In genomic region chr4:74111576-74111975, GRCh38 we compare ENCODE assay signal across 22 cellular contexts. TPM values are rescaled to one million over a fixed set of nuclear protein-coding genes. Genes with fewer than 3 reads are reported as not detected.
DNase-seq lines count a peak whose midpoint lies in the region; ATAC-seq and TF ChIP-seq lines count a peak whose summit lies in the region.
"Had no signal": no experiment of that assay in that cellular context is flagged by ENCODE, and none has a peak within 500 bp of the region (broad histone marks: within the 10 kb centered on the region; RNA-seq: fewer than 3 reads in every experiment).

No MANE protein-coding gene starts in this region.

- H3K4me3 Mint-ChIP-seq in type B pancreatic cell: no peak overlapping the region
- H3K4me3 Mint-ChIP-seq: brain; mesothelial cell of epicardium; neural crest cell; T-helper 2 cell treated with Interferon-gamma antibody and Interleukin-4, amounts not matched to agents 5 μg/mL and 100 μg/mL, for 36 hours had no signal

- WGBS in lung, 2 donors: 73 to 89% methylated on average over 3 of the region's 3 CpGs

- TF ChIP-seq CTCF in cardiac fibroblast (IDR thresholded peaks at IDR 0.05; ENCODE audit: low read depth, low read length) (peak; percentile 0), lung (IDR thresholded peaks at IDR 0.05; ENCODE audit: control extremely low read depth, extremely low read depth) (no peak), type B pancreatic cell (conservative IDR thresholded peaks at IDR 0.05) (no peak)

- peak overlapping the region; percentile 65 for H3K27ac Mint-ChIP-seq in type B pancreatic cell
- H3K27ac Mint-ChIP-seq: mesothelial cell of epicardium; T-helper 2 cell treated with Interferon-gamma antibody and Interleukin-4, amounts not matched to agents 5 μg/mL and 100 μg/mL, for 36 hours had no signal

- no peaks in the 10 kb centered on the region for H3K36me3 Mint-ChIP-seq in type B pancreatic cell
- H3K36me3 Mint-ChIP-seq: brain, mesothelial cell of epicardium had no signal

- no peaks in the 10 kb centered on the region for H3K27me3 ChIP-seq in lung (ENCODE audit: control insufficient read depth, insufficient read depth)
- H3K27me3 ChIP-seq: BLaER1 had no signal

- peak overlapping the region; percentile 18 to 76 for H3K27ac ChIP-seq in lung (ENCODE audit: low read depth in 1 of 2, low read length in 1 of 2)
- H3K27ac ChIP-seq: 22Rv1, BLaER1, SK-N-MC had no signal

- H3K9me3 ChIP-seq in lung (ENCODE audit: control insufficient read depth in 2 of 2, insufficient read depth in 1 of 2, low read length in 1 of 2): no peaks in the 10 kb centered on the region
- H3K9me3 ChIP-seq: BLaER1 had no signal

- no peak overlapping the region for H3K4me3 ChIP-seq in cardiac fibroblast (replicated peaks in 1 of 2; ENCODE audit: low read depth in 2 of 2, low read length in 2 of 2)
- H3K4me3 ChIP-seq in lung: no peak overlapping the region
- H3K4me3 ChIP-seq: BLaER1, SK-N-MC had no signal

- peaks cover 14% of the 10 kb centered on the region for H3K4me1 Mint-ChIP-seq in type B pancreatic cell (ENCODE audit: unreplicated experiment)

- no peaks in the 10 kb centered on the region for H3K36me3 ChIP-seq in lung (ENCODE audit: control insufficient read depth in 2 of 2, insufficient read depth in 2 of 2, low read length in 2 of 2)
- H3K36me3 ChIP-seq: BLaER1 had no signal

- peak; percentile 38 for DNase-seq in DMS53 (lab: John Stamatoyannopoulos, UW)
- DNase-seq in DMS53 treated with DMSO at 0.1 percent for 48 hours (lab: John Stamatoyannopoulos, UW; ENCODE audit: unreplicated experiment): no peak
- no peak for DNase-seq in cardiac fibroblast (ENCODE audit: low read depth in 2 of 2)
- DNase-seq in lung (ENCODE audit: low spot score): no peak
- DNase-seq in type B pancreatic cell (ENCODE audit: extremely low spot score, unreplicated experiment): no peak
- no peak for DNase-seq in COR-L47 (lab: John Stamatoyannopoulos, UW)
- DNase-seq in retina: no peak
- DNase-seq: activated CD4-positive, CD25-positive, alpha-beta regulatory T cell; activated naive CD4-positive, alpha-beta T cell treated with anti-CD3 and anti-CD28 coated beads, Interleukin-2, amount 50 U/mL, for 16 hours; activated T-cell treated with anti-CD3 and anti-CD28 coated beads, Interleukin-2, amount 50 U/mL, for 48 hours; NCI-H1436; NCI-H774; OCI-M1; stimulated activated naive CD8-positive, alpha-beta T cell treated with anti-CD3 and anti-CD28 coated beads, Interleukin-15, Interleukin-2, amounts not matched to agents 100 U/mL and 50 U/mL, for 24 hours had no signal

- no peaks in the 10 kb centered on the region for H3K27me3 Mint-ChIP-seq in type B pancreatic cell
- H3K27me3 Mint-ChIP-seq: brain had no signal

- ATAC-seq in lung (ENCODE audit: insufficient read depth, low FRiP score) (peak; percentile 22), HG02610 (IDR thresholded peaks at IDR 0.05; ENCODE audit: unreplicated experiment) (no peak)
- ATAC-seq: stimulated activated naive CD8-positive, alpha-beta T cell treated with anti-CD3 and anti-CD28 coated beads, Interleukin-15, Interleukin-2, amounts not matched to agents 100 U/mL and 50 U/mL, for 24 hours had no signal

- H3K4me1 ChIP-seq in lung (ENCODE audit: control insufficient read depth in 2 of 2, insufficient read depth in 2 of 2, low read length in 2 of 2): peaks cover 0 to 17% of the 10 kb centered on the region in 2 donors
- H3K4me1 ChIP-seq: BLaER1 had no signal

- H3K9me3 Mint-ChIP-seq in type B pancreatic cell: no peaks in the 10 kb centered on the region
- H3K9me3 Mint-ChIP-seq: brain; mesothelial cell of epicardium; neural crest cell; T-helper 2 cell treated with Interferon-gamma antibody and Interleukin-4, amounts not matched to agents 5 μg/mL and 100 μg/mL, for 36 hours had no signal

RNA-seq across cellular contexts. Expression of gene CXCL2, which starts 12.6 kb away (rescaled TPM):
- 100 to 1,000 TPM in 1 of 2 donors, 10 to 100 TPM in 1; 82.2 to 127 TPM for total RNA-seq in lung
- polyA plus RNA-seq in lung: 100 to 1,000 TPM in 1 of 2 donors, 10 to 100 TPM in 1; 98.4 to 291 TPM
- 5.4 and 6.6 TPM in 2 replicates for total RNA-seq in type B pancreatic cell (ENCODE audit: low replicate concordance)

RNA-seq across cellular contexts. Expression of gene MTHFD2L, which starts 46.3 kb away (rescaled TPM):
- total RNA-seq in lung (10 to 100 TPM; 15.8 to 32.1 TPM), type B pancreatic cell (ENCODE audit: low replicate concordance) (11.2 and 14.6 TPM in 2 replicates)
- 10 to 100 TPM; 11.9 to 15.0 TPM for polyA plus RNA-seq in lung

Comparison
In these comparisons a context has a peak if more than half of its experiments do, and no peak if none do; other contexts are left out.
1. RNA of gene CXCL2, which starts 12.6 kb away (total RNA-seq): 82.2 to 127 TPM in lung; 5.4 to 6.6 TPM in type B pancreatic cell; every median in the first group is over 10 times any median in the second.